Comparison of ENCODE assay signal across 21 cellular contexts in the genomic region with DNA sequence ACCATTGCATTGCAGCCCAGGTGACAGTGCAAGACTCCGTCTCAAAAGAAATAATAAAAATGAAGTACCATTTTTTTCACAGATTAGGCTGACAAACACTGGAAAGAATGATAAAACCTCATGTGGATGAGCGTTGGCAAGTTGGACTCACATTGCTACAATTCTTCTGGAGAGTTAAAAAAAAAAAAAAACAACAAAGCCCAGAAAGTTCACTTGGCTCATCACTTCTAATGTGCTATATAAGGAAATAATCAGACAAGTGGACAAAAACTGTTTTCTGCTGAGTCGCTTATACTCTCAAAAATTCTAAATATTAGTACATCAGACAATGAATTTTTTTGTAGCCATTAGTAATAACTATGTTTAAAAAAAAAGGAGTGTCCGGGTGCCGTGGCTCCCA. TPM values are rescaled to one million over a fixed set of nuclear protein-coding genes. Genes with fewer than 3 reads are reported as not detected.
DNase-seq lines count a peak whose midpoint lies in the region; ATAC-seq and TF ChIP-seq lines count a peak whose summit lies in the region.
"Had no signal": no experiment of that assay in that cellular context is flagged by ENCODE, and none has a peak within 500 bp of the region (broad histone marks: within the 10 kb centered on the region; RNA-seq: fewer than 3 reads in every experiment).

No MANE protein-coding gene starts in this region.

- H3K27ac ChIP-seq in heart left ventricle = no peak overlapping the region
- H3K27ac ChIP-seq: BLaER1, SJCRH30, tibial nerve had no signal

- DNase-seq in Caki2 (ENCODE audit: low read depth) (peak; percentile 14), amniotic stem cell (lab: John Stamatoyannopoulos, UW) (peak; percentile 57), fibroblast of mammary gland (ENCODE audit: low read depth) (peak; percentile 44), sciatic nerve (ENCODE audit: low spot score) (no peak), cerebellar nuclear complex (lab: John Stamatoyannopoulos, UW) (no peak), D341Med (ENCODE audit: low spot score) (no peak), heart left ventricle (no peak)
- DNase-seq: activated CD4-positive, alpha-beta T cell treated with anti-CD3 and anti-CD28 coated beads for 36 hours; COR-L47; effector CD4-positive, alpha-beta T cell; NCI-H1105; NCI-H1930; NCI-H2227 treated with DMSO at 0.1 percent for 48 hours; NCI-H69; posterior cingulate gyrus; sigmoid colon; SJCRH30; stomach had no signal

- no peaks in the 10 kb centered on the region for H3K27me3 ChIP-seq in heart left ventricle
- H3K27me3 ChIP-seq: BLaER1, sigmoid colon, SJCRH30, stomach, tibial nerve had no signal

- no peaks in the 10 kb centered on the region for H3K36me3 ChIP-seq in heart left ventricle
- H3K36me3 ChIP-seq: BLaER1, sigmoid colon, SJCRH30, stomach, tibial nerve had no signal

- in situ Hi-C loops in Caki2 (cut with HindIII; ENCODE audit: low pct_unique_long_range_greater_than_20kb, low sequenced_read_pairs) = no loop called here

- intact Hi-C loops in sciatic nerve (cut with DNase I) (no loop called here), heart left ventricle (cut with DNase I) (no loop called here)

- peak; percentile 58 for ATAC-seq in sciatic nerve
- ATAC-seq in heart left ventricle = no peak
- ATAC-seq: activated CD4-positive, alpha-beta T cell treated with anti-CD3 and anti-CD28 coated beads for 36 hours had no signal

- H3K4me3 ChIP-seq in fibroblast of mammary gland (ENCODE audit: control insufficient read depth, low read depth, low read length) (no peak overlapping the region), heart left ventricle (no peak overlapping the region)
- H3K4me3 ChIP-seq: BLaER1, lung, sigmoid colon, SJCRH30, stomach, tibial nerve had no signal

- 89 to 94% (median 91%) methylated on average over 5 of the region's 5 CpGs for WGBS in heart left ventricle, 4 donors

- H3K9me3 ChIP-seq in heart left ventricle = no peaks in the 10 kb centered on the region
- H3K9me3 ChIP-seq: BLaER1, sigmoid colon, SJCRH30, stomach, tibial nerve had no signal

- no peak for TF ChIP-seq POLR2A in heart left ventricle (IDR thresholded peaks at IDR 0.05)

- peaks cover 0 to 36% (median 13%) of the 10 kb centered on the region in 12 donors for H3K4me1 ChIP-seq in heart left ventricle

- no peak for TF ChIP-seq CTCF in fibroblast of mammary gland (conservative IDR thresholded peaks at IDR 0.05; ENCODE audit: control insufficient read depth, insufficient read depth, low read depth, low read length)
- no peak for TF ChIP-seq CTCF in heart left ventricle (IDR thresholded peaks at IDR 0.05)

RNA-seq across cellular contexts. Expression of a gene that starts 38.4 kb away (rescaled TPM):
- total RNA-seq in Caki2 (2014; rRNA removed; shearing (Covaris generic); ENCODE audit: low replicate concordance) = 7.9 and 15.1 TPM in 2 replicates
- total RNA-seq in sciatic nerve (117 TPM), heart left ventricle (10 to 100 TPM; 34.1 to 66.7 (median 49.4) TPM)
- 10 to 100 TPM; 17.6 to 41.0 TPM for polyA plus RNA-seq in heart left ventricle

RNA-seq across cellular contexts. Expression of a gene that starts 38.6 kb away (rescaled TPM):
- 0.41 and 7.2 TPM in 2 replicates for total RNA-seq in Caki2 (2014; rRNA removed; shearing (Covaris generic); ENCODE audit: low replicate concordance)
- total RNA-seq in sciatic nerve = 2.9 TPM
- total RNA-seq in heart left ventricle = 1 to 10 TPM in 4 of 9 donors, under 1 TPM in 4, not detected in 1; 0.31 to 1.2 (median 0.93) TPM
- polyA plus RNA-seq in heart left ventricle = under 1 TPM in 1 of 2 donors, not detected in 1; 0.24 TPM

Comparison
In these comparisons a context has a peak if more than half of its experiments do, and no peak if none do; other contexts are left out.
1. DNase-seq: peak in Caki2 (single experiment), amniotic stem cell (single experiment) and fibroblast of mammary gland (single experiment); none in sciatic nerve (single experiment), cerebellar nuclear complex (0 of 2), D341Med (single experiment) and heart left ventricle (0 of 5).